ENCODE assay signal across 8 cellular contexts in the genomic region with DNA sequence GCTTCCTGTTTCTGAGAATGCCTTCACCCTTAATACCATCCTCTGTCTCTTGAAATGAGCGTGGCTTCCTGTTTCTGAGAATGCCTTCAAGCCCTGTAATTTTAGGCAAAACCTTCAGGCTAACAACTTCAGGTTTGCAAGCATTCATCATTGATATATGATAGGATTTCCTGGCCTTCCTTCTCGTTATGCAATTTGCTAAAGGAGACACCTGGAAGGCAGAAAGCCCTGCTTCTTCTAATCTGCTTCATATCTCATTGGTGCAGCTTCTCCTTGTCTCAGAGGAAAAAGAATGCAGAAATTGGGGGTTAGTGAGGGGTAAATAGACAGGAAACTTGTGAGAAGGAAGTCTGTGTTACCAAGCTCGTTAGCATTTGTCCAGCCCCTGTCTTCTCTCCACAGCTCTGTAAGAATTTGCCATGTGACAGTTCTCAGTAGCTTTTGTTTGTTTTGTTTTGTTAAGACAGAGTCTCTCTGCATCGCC. TPM values are rescaled to one million over a fixed set of nuclear protein-coding genes. Genes with fewer than 3 reads are reported as not detected.
DNase-seq lines count a peak whose midpoint lies in the region; ATAC-seq, FAIRE-seq and TF ChIP-seq lines count a peak whose summit lies in the region.

No MANE protein-coding gene starts in this region.

- ATAC-seq in GM21723 (IDR thresholded peaks at IDR 0.05; ENCODE audit: unreplicated experiment) (peak; percentile 70), pancreas (peak in 3 of 4 donors; percentile 16 to 38 (median 24))
- ATAC-seq in central memory CD8-positive, alpha-beta T cell (replicated peaks; ENCODE audit: extremely low read depth, poor library complexity, severe bottlenecking): peak; percentile 78

- DNase-seq in M059J (ENCODE audit: low read depth) (peak; percentile 21), pancreas (no peak), NCI-H128 (lab: John Stamatoyannopoulos, UW; ENCODE audit: unreplicated experiment) (no peak), COLO668 (lab: John Stamatoyannopoulos, UW; ENCODE audit: unreplicated experiment) (no peak)
- no peak for DNase-seq in central memory CD8-positive, alpha-beta T cell (ENCODE audit: low spot score in 2 of 2)
- DNase-seq in activated CD4-positive, alpha-beta T cell treated with anti-CD3 and anti-CD28 coated beads for 1 hour: no peak

- peak overlapping the region; percentile 26 for H3K4me3 ChIP-seq in GM12875 (ENCODE audit: low read depth, low read length)
- H3K4me3 ChIP-seq in pancreas: no peak overlapping the region

- peak overlapping the region in 2 of 4 donors; percentile 61 to 69 for H3K27ac ChIP-seq in pancreas

- 32 to 35% methylated on average over 4 of the region's 4 CpGs for WGBS in pancreas, 2 donors

- intact Hi-C loops in pancreas (cut with DNase I): no loop called here

- H3K4me3 Mint-ChIP-seq in central memory CD8-positive, alpha-beta T cell: peak overlapping the region; percentile 93

- peaks cover 35% of the 10 kb centered on the region for H3K36me3 Mint-ChIP-seq in central memory CD8-positive, alpha-beta T cell (ENCODE audit: insufficient read depth)

- no peaks in the 10 kb centered on the region for H3K9me3 Mint-ChIP-seq in central memory CD8-positive, alpha-beta T cell

- H3K27ac Mint-ChIP-seq in central memory CD8-positive, alpha-beta T cell (ENCODE audit: low read depth): peak overlapping the region; percentile 95

- H3K27me3 ChIP-seq in pancreas: no peaks in the 10 kb centered on the region

- no peak for FAIRE-seq in pancreas (lab: Jason Lieb, UNC)

- H3K9me3 ChIP-seq in pancreas: no peaks in the 10 kb centered on the region

- no peaks in the 10 kb centered on the region for H3K27me3 Mint-ChIP-seq in central memory CD8-positive, alpha-beta T cell

- no peaks in the 10 kb centered on the region for H3K36me3 ChIP-seq in pancreas

- peaks cover 73% of the 10 kb centered on the region for H3K4me1 Mint-ChIP-seq in central memory CD8-positive, alpha-beta T cell

- peaks cover 27 to 93% (median 69%) of the 10 kb centered on the region in 3 donors for H3K4me1 ChIP-seq in pancreas

- TF ChIP-seq CTCF in GM12875 (IDR thresholded peaks at IDR 0.05; ENCODE audit: borderline replicate concordance, insufficient read depth, low read depth, low read length) (no peak), pancreas (IDR thresholded peaks at IDR 0.05) (no peak)

RNA-seq across cellular contexts. Expression of a gene that starts 7.3 kb away (rescaled TPM):
- total RNA-seq in M059J (2014; rRNA removed; shearing (Covaris generic)): 41.4 and 42.4 TPM in 2 replicates
- 10 to 100 TPM; 29.5 to 78.9 (median 38.8) TPM for total RNA-seq in pancreas
- 10 to 100 TPM; 42.4 to 47.7 TPM for polyA plus RNA-seq in pancreas

RNA-seq across cellular contexts. Expression of a gene that starts 11.9 kb away (rescaled TPM):
- 43.0 and 44.9 TPM in 2 replicates for total RNA-seq in M059J (2014; rRNA removed; shearing (Covaris generic))
- total RNA-seq in pancreas: 10 to 100 TPM; 11.7 to 32.9 (median 15.9) TPM
- 10 to 100 TPM; 16.3 to 28.0 TPM for polyA plus RNA-seq in pancreas

RNA-seq across cellular contexts. Expression of a gene that starts 30.3 kb away (rescaled TPM):
- total RNA-seq in M059J (2014; rRNA removed; shearing (Covaris generic)): not detected in 2 replicates
- under 1 TPM in 1 of 6 donors, not detected in 5; 0.08 TPM for total RNA-seq in pancreas
- polyA plus RNA-seq in pancreas: not detected

RNA-seq across cellular contexts. Expression of a gene that starts 39.9 kb away (rescaled TPM):
- 11.8 and 15.8 TPM in 2 replicates for total RNA-seq in M059J (2014; rRNA removed; shearing (Covaris generic))
- 10 to 100 TPM; 15.2 to 25.9 (median 18.1) TPM for total RNA-seq in pancreas
- 10 to 100 TPM in 1 of 2 donors, 1 to 10 TPM in 1; 5.7 to 10.7 TPM for polyA plus RNA-seq in pancreas

Comparison
In these comparisons a context has a peak if more than half of its experiments do, and no peak if none do; other contexts are left out.
1. ATAC-seq: peak in every context shown above with its lines; median percentile 78 in central memory CD8-positive, alpha-beta T cell; 70 in GM21723; 24 in pancreas.